ENCODE assay signal across 18 cellular contexts in the genomic region with DNA sequence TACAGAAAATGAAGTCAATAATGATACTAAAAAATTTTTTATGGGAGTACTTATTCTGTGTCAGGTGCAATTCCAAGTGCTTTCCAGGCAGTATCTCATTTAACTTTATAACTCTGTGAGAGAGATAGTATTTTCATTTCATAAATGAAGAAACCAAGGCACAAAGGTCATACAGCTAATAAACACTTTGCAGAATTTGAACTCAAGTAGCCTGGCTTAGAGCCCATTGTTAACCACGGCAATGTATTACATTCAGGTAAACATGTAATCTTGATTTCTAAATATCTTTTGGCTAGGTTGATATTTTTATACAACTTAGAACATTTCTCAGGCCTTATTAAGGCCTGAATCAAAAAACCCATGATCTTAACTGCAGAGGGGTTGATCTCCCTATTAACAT. TPM values are rescaled to one million over a fixed set of nuclear protein-coding genes. Genes with fewer than 3 reads are reported as not detected.
DNase-seq lines count a peak whose midpoint lies in the region; ATAC-seq and FAIRE-seq lines count a peak whose summit lies in the region.
"Had no signal": no experiment of that assay in that cellular context is flagged by ENCODE, and none has a peak within 500 bp of the region (broad histone marks: within the 10 kb centered on the region; RNA-seq: fewer than 3 reads in every experiment).

No MANE protein-coding gene starts in this region.

- no peak overlapping the region for H3K27ac Mint-ChIP-seq in T-helper 17 cell
- H3K27ac Mint-ChIP-seq: B cell; CD4-positive, CD25-positive, alpha-beta regulatory T cell; CD8-positive, alpha-beta T cell; GM23338 had no signal

- peaks cover 3% of the 10 kb centered on the region for H3K4me1 Mint-ChIP-seq in T-helper 17 cell
- H3K4me1 Mint-ChIP-seq: B cell; CD4-positive, CD25-positive, alpha-beta regulatory T cell had no signal

- H3K9ac ChIP-seq in GM23248: no peak overlapping the region
- H3K9ac ChIP-seq: BLaER1 had no signal

- H3K4me3 ChIP-seq in ACC112 (ENCODE audit: low read depth, low read length): no peak overlapping the region
- no peak overlapping the region for H3K4me3 ChIP-seq in GM23248
- H3K4me3 ChIP-seq in small intestine (ENCODE audit: low read depth in 1 of 2, low read length in 2 of 2): no peak overlapping the region
- H3K4me3 ChIP-seq: BLaER1, GM23338, HAP-1 had no signal

- H3K27ac ChIP-seq in ACC112 (ENCODE audit: low read depth, low read length) (no peak overlapping the region), GM23248 (no peak overlapping the region), small intestine (ENCODE audit: low read depth in 1 of 2, low read length in 1 of 2) (no peak overlapping the region)
- H3K27ac ChIP-seq: BLaER1, C4-2B had no signal

- H4K20me1 ChIP-seq in GM23248 (ENCODE audit: insufficient read depth): no peaks in the 10 kb centered on the region
- H4K20me1 ChIP-seq: BLaER1 had no signal

- H3K4me1 ChIP-seq in ACC112 (ENCODE audit: control insufficient read depth, insufficient read depth, low read length, unreplicated experiment) (no peaks in the 10 kb centered on the region), GM23248 (ENCODE audit: insufficient read depth) (no peaks in the 10 kb centered on the region), small intestine (ENCODE audit: control insufficient read depth in 2 of 2, insufficient read depth in 1 of 2, low read depth in 1 of 2, low read length in 1 of 2) (peaks cover 2 to 3% of the 10 kb centered on the region in 2 donors)
- H3K4me1 ChIP-seq: BLaER1, Caco-2 had no signal

- 0 to 2% methylated on average over 1 of the region's 1 CpG for WGBS in GM23248 (ENCODE audit: low coverage in 1 of 2, low lambda C conversion rate in 2 of 2, missing lambda C conversion rate in 2 of 2), 2 experiments
- 5 to 13% (median 12%) methylated on average over 1 of the region's 1 CpG for WGBS in small intestine, 3 donors

- H2AFZ ChIP-seq in ACC112 (ENCODE audit: low read length, unreplicated experiment): peak overlapping the region; percentile 7
- 0 out of 2 replicates have a peak overlapping the region, but pooled peaks have one; percentile 1 for H2AFZ ChIP-seq in GM23248
- H2AFZ ChIP-seq: GM23338 had no signal

- intact Hi-C loops in left colon (cut with DNase I, micrococcal nuclease): no loop called here

- no peak overlapping the region for H3K4me3 Mint-ChIP-seq in T-helper 17 cell
- H3K4me3 Mint-ChIP-seq: B cell; CD4-positive, CD25-positive, alpha-beta regulatory T cell; CD8-positive, alpha-beta T cell; GM23338 had no signal

- no peaks in the 10 kb centered on the region for H3K9me2 ChIP-seq in GM23248 (ENCODE audit: insufficient read depth)

- H3K4me2 ChIP-seq in GM23248 (ENCODE audit: unreplicated experiment): no peak overlapping the region
- H3K4me2 ChIP-seq: BLaER1, GM23338 had no signal

- ATAC-seq in left colon (peak; percentile 41), GM19395 (IDR thresholded peaks at IDR 0.05; ENCODE audit: unreplicated experiment) (no peak), T-helper 17 cell (no peak)
- ATAC-seq: CD8-positive, alpha-beta T cell; GM23338 had no signal

- H3K27me3 Mint-ChIP-seq in T-helper 17 cell: peaks cover 13% of the 10 kb centered on the region

- in situ Hi-C loops in GM23248 (cut with MboI): loop anchor here (25.0 kb wide), 1 partner anchor 207 kb away; no protein-coding TSS in a partner anchor

- DNase-seq in GM23248 (no peak), left colon (no peak), small intestine (peak; percentile 89), T-helper 17 cell (no peak), ecto neural progenitor cell (ENCODE audit: low spot score) (no peak)
- DNase-seq: CD8-positive, alpha-beta T cell; DMS153; DND-41 had no signal

- peak; percentile 91 for FAIRE-seq in small intestine (lab: Jason Lieb, UNC)
- FAIRE-seq: GM12892 had no signal

- no peaks in the 10 kb centered on the region for H3K36me3 Mint-ChIP-seq in T-helper 17 cell (ENCODE audit: low read depth)
- H3K36me3 Mint-ChIP-seq: CD4-positive, CD25-positive, alpha-beta regulatory T cell; CD8-positive, alpha-beta T cell had no signal

- no peaks in the 10 kb centered on the region for H3F3A ChIP-seq in GM23248 (ENCODE audit: insufficient read depth)

- H3K36me3 ChIP-seq in ACC112 (ENCODE audit: insufficient read depth, low read length) (no peaks in the 10 kb centered on the region), GM23248 (ENCODE audit: low read depth) (no peaks in the 10 kb centered on the region), small intestine (ENCODE audit: control insufficient read depth in 2 of 2, insufficient read depth in 2 of 2, low read length in 2 of 2) (no peaks in the 10 kb centered on the region)
- H3K36me3 ChIP-seq: BLaER1, HAP-1 had no signal

- H3K9me3 ChIP-seq in GM23248 (ENCODE audit: low read depth): no peaks in the 10 kb centered on the region
- H3K9me3 ChIP-seq in small intestine (ENCODE audit: control insufficient read depth, low read depth): no peaks in the 10 kb centered on the region
- no peaks in the 10 kb centered on the region for H3K9me3 ChIP-seq in T-helper 17 cell (ENCODE audit: control insufficient read depth, low read length, poor library complexity, severe bottlenecking)
- H3K9me3 ChIP-seq: BLaER1, Caco-2, HAP-1 had no signal

- H3K27me3 ChIP-seq in ACC112 (ENCODE audit: insufficient read depth, low read length) (no peaks in the 10 kb centered on the region), GM23248 (replicated peaks; ENCODE audit: insufficient read depth) (no peaks in the 10 kb centered on the region), small intestine (ENCODE audit: control insufficient read depth in 2 of 2, insufficient read depth in 2 of 2, low read length in 2 of 2) (no peaks in the 10 kb centered on the region)
- H3K27me3 ChIP-seq: BLaER1 had no signal

- H3K79me2 ChIP-seq in ACC112 (ENCODE audit: control insufficient read depth, insufficient read depth, low read length, unreplicated experiment): no peaks in the 10 kb centered on the region
- H3K79me2 ChIP-seq in GM23248 (ENCODE audit: insufficient read depth): no peaks in the 10 kb centered on the region

RNA-seq across cellular contexts. Expression of gene PKN2, which starts 28.9 kb away (rescaled TPM):
- 22.3 and 32.6 TPM in 2 replicates for total RNA-seq in GM23248 (2014; rRNA removed; shearing (Covaris generic))
- polyA plus RNA-seq in GM23248 (2016; fragmentation: Nextera tagmentation; extraction: Ambion mirVana) (19.6 and 24.0 TPM in 2 replicates), small intestine (10 to 100 TPM; 19.1 to 35.8 (median 28.4) TPM)
- total RNA-seq in left colon (10 to 100 TPM; 57.3 to 64.8 TPM), T-helper 17 cell (10 to 100 TPM; 35.0 to 42.6 TPM)
